8 cellular contexts compared by ENCODE assay signal in the genomic region with DNA sequence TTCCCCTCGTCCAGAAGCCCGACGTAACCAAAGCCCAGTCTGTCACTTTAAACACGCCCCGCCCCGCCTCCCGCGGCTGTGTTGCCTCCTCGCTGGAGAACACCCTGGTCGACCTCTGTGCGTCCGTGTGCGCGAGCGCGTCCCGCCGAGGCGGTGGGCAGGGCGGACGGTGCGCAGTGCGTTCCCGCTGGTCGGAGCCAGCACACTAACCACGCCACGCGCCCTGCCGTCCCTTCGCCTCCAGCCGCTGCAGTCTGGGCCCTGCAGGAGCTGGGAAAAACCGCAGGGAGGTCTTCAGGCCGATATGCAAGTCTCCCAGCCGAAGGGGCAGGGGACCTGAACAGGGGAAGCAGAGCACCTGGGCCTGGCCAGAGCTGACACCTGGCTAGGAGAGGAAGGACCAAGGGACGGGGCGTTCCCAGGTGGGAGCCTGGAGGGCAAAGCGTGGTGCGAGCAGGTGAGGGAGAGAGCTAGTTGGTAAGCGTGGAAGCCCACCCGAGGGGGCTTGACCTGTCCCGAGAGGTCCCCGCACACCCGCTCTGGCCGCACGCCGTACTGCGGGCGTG. TPM values are rescaled to one million over a fixed set of nuclear protein-coding genes. Genes with fewer than 3 reads are reported as not detected.
DNase-seq lines count a peak whose midpoint lies in the region; ATAC-seq and TF ChIP-seq lines count a peak whose summit lies in the region.

No MANE protein-coding gene starts in this region.

- peaks cover 5% of the 10 kb centered on the region for H3F3A ChIP-seq in smooth muscle cell (ENCODE audit: low read depth)

- in situ Hi-C loops in GM13977 (cut with MboI; ENCODE audit: low pct_unique_long_range_greater_than_20kb, low sequenced_read_pairs, unreplicated experiment) (no loop called here), astrocyte of the cerebellum (cut with HindIII; ENCODE audit: low sequenced_read_pairs) (no loop called here)

- no peak for ATAC-seq in GM18502 (IDR thresholded peaks at IDR 0.05; ENCODE audit: poor library complexity, unreplicated experiment)

- peaks cover 14% of the 10 kb centered on the region for H3K79me2 ChIP-seq in smooth muscle cell (ENCODE audit: low read depth)

- no peaks in the 10 kb centered on the region for H3K27me3 ChIP-seq in smooth muscle cell (ENCODE audit: low read depth)

- peaks cover 11% of the 10 kb centered on the region for H3K4me1 ChIP-seq in smooth muscle cell (ENCODE audit: low read depth)

- H3K36me3 ChIP-seq in smooth muscle cell (ENCODE audit: low read depth): no peaks in the 10 kb centered on the region

- H4K20me1 ChIP-seq in smooth muscle cell (ENCODE audit: low read depth): peaks cover 13% of the 10 kb centered on the region

- peak overlapping the region; percentile 100 for H3K4me2 ChIP-seq in smooth muscle cell

- no peak overlapping the region for H2AFZ ChIP-seq in smooth muscle cell (ENCODE audit: low read depth)

- no peaks in the 10 kb centered on the region for H3K9me3 ChIP-seq in smooth muscle cell (replicated peaks; ENCODE audit: low read depth)

- peak overlapping the region; percentile 86 for H3K27ac ChIP-seq in smooth muscle cell (ENCODE audit: low read depth)

- TF ChIP-seq CTCF in GM13977 (IDR thresholded peaks at IDR 0.05; ENCODE audit: extremely low read depth, insufficient read depth, missing control alignments) (no peak), astrocyte of the cerebellum (IDR thresholded peaks at IDR 0.05; ENCODE audit: low read depth, low read length, missing control alignments) (no peak), smooth muscle cell (IDR thresholded peaks at IDR 0.05; ENCODE audit: borderline replicate concordance, insufficient read depth, poor library complexity, severe bottlenecking) (no peak)

- H3K9ac ChIP-seq in smooth muscle cell (ENCODE audit: low read depth): peak overlapping the region; percentile 66

- peak overlapping the region; percentile 70 for H3K4me3 ChIP-seq in astrocyte of the cerebellum (ENCODE audit: low read depth, low read length)
- peak overlapping the region; percentile 72 for H3K4me3 ChIP-seq in iPS-11a (ENCODE audit: low read depth, low read length)
- H3K4me3 ChIP-seq in smooth muscle cell: peak overlapping the region; percentile 93

- WGBS in smooth muscle cell (ENCODE audit: low lambda C conversion rate): 1% methylated on average over 48 of the region's 48 CpGs

- peak; percentile 84 for DNase-seq in GM13977 (ENCODE audit: low spot score)
- DNase-seq in NCI-H1092 (lab: John Stamatoyannopoulos, UW): peak; percentile 57
- peak; percentile 37 to 89 (median 59) for DNase-seq in T-helper 2 cell
- no peak for DNase-seq in astrocyte of the cerebellum (ENCODE audit: low read depth)
- DNase-seq in smooth muscle cell (lab: John Stamatoyannopoulos, UW; ENCODE audit: unreplicated experiment): peak; percentile 85
- no peak for DNase-seq in inferior parietal cortex (ENCODE audit: extremely low spot score)

RNA-seq across cellular contexts. Expression of a gene that starts 1.3 kb away (rescaled TPM):
- 110 and 173 TPM in 2 replicates for total RNA-seq in smooth muscle cell
- 381 and 435 TPM in 2 replicates for polyA plus RNA-seq in smooth muscle cell

RNA-seq across cellular contexts. Expression of a gene that starts 4.2 kb away (rescaled TPM):
- 3.8 TPM in 2 replicates for total RNA-seq in smooth muscle cell
- polyA plus RNA-seq in smooth muscle cell: 7.5 and 8.0 TPM in 2 replicates

RNA-seq across cellular contexts. Expression of a gene that starts 5.6 kb away (rescaled TPM):
- total RNA-seq in smooth muscle cell: 1.2 and 1.8 TPM in 2 replicates
- polyA plus RNA-seq in smooth muscle cell: 2.9 and 3.7 TPM in 2 replicates

RNA-seq across cellular contexts. Expression of a gene that starts 18.2 kb away (rescaled TPM):
- 304 and 306 TPM in 2 replicates for total RNA-seq in smooth muscle cell
- 492 and 548 TPM in 2 replicates for polyA plus RNA-seq in smooth muscle cell

RNA-seq across cellular contexts. Expression of a gene that starts 38.4 kb away (rescaled TPM):
- 6.2 and 7.0 TPM in 2 replicates for total RNA-seq in smooth muscle cell
- polyA plus RNA-seq in smooth muscle cell: 15.9 and 18.0 TPM in 2 replicates

Comparison
In these comparisons a context has a peak if more than half of its experiments do, and no peak if none do; other contexts are left out.
1. DNase-seq: peak in GM13977 (single experiment), NCI-H1092 (single experiment), T-helper 2 cell (5 of 5) and smooth muscle cell (single experiment); none in astrocyte of the cerebellum (single experiment) and inferior parietal cortex (single experiment).
2. Peak in every context shown above with its lines, with median percentiles within 50 percentile points of each other: H3K4me3 ChIP-seq.